12 cellular contexts compared by ENCODE assay signal in the genomic region with DNA sequence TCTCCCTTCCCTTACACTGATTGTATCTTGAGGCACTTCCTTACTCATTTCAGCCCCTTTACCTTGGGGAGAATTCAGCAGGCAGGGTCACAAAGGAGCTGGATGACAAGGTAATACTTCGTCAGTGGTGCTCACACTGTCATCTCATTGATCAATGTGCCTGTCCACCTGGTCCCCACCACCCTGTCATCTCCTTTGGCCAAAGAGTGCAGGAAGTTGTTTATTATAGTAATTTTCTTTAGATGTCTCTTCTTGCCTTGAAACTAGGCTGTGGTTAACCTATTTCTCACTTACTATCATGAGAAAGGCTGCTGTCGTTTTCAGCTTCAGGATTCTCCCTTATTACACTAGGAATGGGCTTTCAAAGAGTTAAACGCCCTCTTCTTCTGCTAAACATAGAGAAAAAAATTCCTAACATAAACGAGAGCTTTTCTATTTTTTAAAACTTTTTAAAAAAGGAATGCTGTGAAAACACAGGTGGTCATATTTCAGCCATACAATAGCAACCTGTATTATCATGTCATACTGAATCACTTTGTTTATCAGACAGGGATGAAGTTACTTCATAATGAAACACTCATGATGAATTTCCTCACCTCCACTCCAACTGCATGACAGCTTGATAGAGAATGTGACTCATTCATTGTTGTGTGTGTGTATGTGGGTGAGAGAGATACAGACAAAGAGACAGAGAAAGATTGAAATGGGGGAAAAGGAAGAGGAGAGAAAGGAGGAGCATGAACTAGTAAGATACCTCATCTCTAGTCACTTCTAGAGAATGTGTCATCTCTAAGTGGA.
DNase-seq lines count a peak whose midpoint lies in the region; ATAC-seq lines count a peak whose summit lies in the region.
"Had no signal": no experiment of that assay in that cellular context is flagged by ENCODE, and none has a peak within 500 bp of the region (broad histone marks: within the 10 kb centered on the region; RNA-seq: fewer than 3 reads in every experiment).

No MANE protein-coding gene starts in this region.

- peak overlapping the region; percentile 68 for H3K27ac Mint-ChIP-seq in activated T-helper 2 cell treated with anti-CD3 and anti-CD28 coated beads, Interferon-gamma antibody, Interleukin-2, Interleukin-4, amounts not matched to agents 10 μg/mL and 5 μg/mL and 100 μg/mL, durations not matched to agents 14 hours and 24 hours and 36 hours

- in situ Hi-C loops in KBM-7 (cut with MboI; ENCODE audit: low pct_unique_long_range_greater_than_20kb, low sequenced_read_pairs) = no loop called here

- H3K27me3 Mint-ChIP-seq in activated T-helper 2 cell treated with anti-CD3 and anti-CD28 coated beads, Interferon-gamma antibody, Interleukin-2, Interleukin-4, amounts not matched to agents 10 μg/mL and 5 μg/mL and 100 μg/mL, durations not matched to agents 14 hours and 24 hours and 36 hours (ENCODE audit: low read depth) = no peaks in the 10 kb centered on the region

- ATAC-seq in HG02610 (IDR thresholded peaks at IDR 0.05; ENCODE audit: unreplicated experiment) (peak; percentile 62), HG02623 (IDR thresholded peaks at IDR 0.05; ENCODE audit: unreplicated experiment) (no peak)

- no peaks in the 10 kb centered on the region for H3K36me3 Mint-ChIP-seq in activated T-helper 2 cell treated with anti-CD3 and anti-CD28 coated beads, Interferon-gamma antibody, Interleukin-2, Interleukin-4, amounts not matched to agents 10 μg/mL and 5 μg/mL and 100 μg/mL, durations not matched to agents 14 hours and 24 hours and 36 hours (ENCODE audit: low read depth)

- H3K4me1 Mint-ChIP-seq in activated T-helper 2 cell treated with anti-CD3 and anti-CD28 coated beads, Interferon-gamma antibody, Interleukin-2, Interleukin-4, amounts not matched to agents 10 μg/mL and 5 μg/mL and 100 μg/mL, durations not matched to agents 14 hours and 24 hours and 36 hours (ENCODE audit: low read depth) = peaks cover 10% of the 10 kb centered on the region

- DNase-seq in DMS53 (lab: John Stamatoyannopoulos, UW) (peak; percentile 90), lung microvascular endothelial cell (ENCODE audit: low read depth in 2 of 2) (peak; percentile 89 to 91), KBM-7 (no peak), activated gamma-delta T cell (lab: John Stamatoyannopoulos, UW) (no peak), NCI-H1417 treated with DMSO at 0.1 percent for 48 hours (lab: John Stamatoyannopoulos, UW) (no peak)
- DNase-seq in activated T-helper 2 cell treated with anti-CD3 and anti-CD28 coated beads, Interferon-gamma antibody, Interleukin-2, Interleukin-4, amounts not matched to agents 10 μg/mL and 5 μg/mL and 100 μg/mL, durations not matched to agents 14 hours and 24 hours and 36 hours (ENCODE audit: low spot score) = no peak
- DNase-seq: amygdala, NCI-H2227 treated with DMSO at 0.1 percent for 48 hours, T-helper 9 cell had no signal

- no peak overlapping the region for H3K4me3 Mint-ChIP-seq in activated T-helper 2 cell treated with anti-CD3 and anti-CD28 coated beads, Interferon-gamma antibody, Interleukin-2, Interleukin-4, amounts not matched to agents 10 μg/mL and 5 μg/mL and 100 μg/mL, durations not matched to agents 14 hours and 24 hours and 36 hours (ENCODE audit: low read depth)
- H3K4me3 Mint-ChIP-seq: neural crest cell had no signal

- intact Hi-C loops in activated T-helper 2 cell treated with anti-CD3 and anti-CD28 coated beads, Interferon-gamma antibody, Interleukin-2, Interleukin-4, amounts not matched to agents 10 μg/mL and 5 μg/mL and 100 μg/mL, durations not matched to agents 14 hours and 24 hours and 36 hours (cut with micrococcal nuclease) = loop anchor here (1.0 to 10.0 kb wide), 4 partner anchors 22 to 373 kb away; no protein-coding TSS in a partner anchor

- no peaks in the 10 kb centered on the region for H3K9me3 Mint-ChIP-seq in activated T-helper 2 cell treated with anti-CD3 and anti-CD28 coated beads, Interferon-gamma antibody, Interleukin-2, Interleukin-4, amounts not matched to agents 10 μg/mL and 5 μg/mL and 100 μg/mL, durations not matched to agents 14 hours and 24 hours and 36 hours
- H3K9me3 Mint-ChIP-seq: neural crest cell had no signal

Comparison
In these comparisons a context has a peak if more than half of its experiments do, and no peak if none do; other contexts are left out.
1. DNase-seq: peak in DMS53 (single experiment) and lung microvascular endothelial cell (2 of 2); none in activated T-helper 2 cell treated with anti-CD3 and anti-CD28 coated beads, Interferon-gamma antibody, Interleukin-2, Interleukin-4, amounts not matched to agents 10 μg/mL and 5 μg/mL and 100 μg/mL, durations not matched to agents 14 hours and 24 hours and 36 hours (single experiment), KBM-7 (single experiment), activated gamma-delta T cell (single experiment) and NCI-H1417 treated with DMSO at 0.1 percent for 48 hours (single experiment).